20 cellular contexts compared by ENCODE assay signal in the genomic region with DNA sequence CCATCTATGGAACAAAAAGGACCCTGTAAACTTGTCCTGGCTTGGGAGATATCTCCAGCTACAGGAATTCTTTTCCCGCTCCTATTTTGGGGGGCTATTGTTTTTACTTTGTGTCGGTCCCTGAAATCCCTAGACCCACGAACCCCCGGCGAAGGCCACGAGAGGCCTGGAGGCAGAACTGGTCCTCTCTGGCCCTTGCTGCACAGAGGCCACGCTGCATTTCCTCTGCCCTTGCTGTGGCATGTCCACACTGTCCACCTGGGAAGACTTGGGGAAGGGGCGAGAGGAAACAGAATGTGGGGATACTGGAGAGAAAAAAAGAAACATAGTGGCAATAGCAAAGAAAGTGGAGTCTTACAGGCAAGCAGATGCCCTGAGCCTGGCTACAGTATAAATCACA. TPM values are rescaled to one million over a fixed set of nuclear protein-coding genes. Genes with fewer than 3 reads are reported as not detected.
DNase-seq lines count a peak whose midpoint lies in the region; ATAC-seq and TF ChIP-seq lines count a peak whose summit lies in the region.
"Had no signal": no experiment of that assay in that cellular context is flagged by ENCODE, and none has a peak within 500 bp of the region (broad histone marks: within the 10 kb centered on the region; RNA-seq: fewer than 3 reads in every experiment).

No MANE protein-coding gene starts in this region.

- peaks cover 67% of the 10 kb centered on the region for H3K27me3 Mint-ChIP-seq in activated naive CD8-positive, alpha-beta T cell treated with anti-CD3 and anti-CD28 coated beads, Interleukin-2, amount 10 ng/mL, durations not matched to agents 7 days and 5 days
- peaks cover 68% of the 10 kb centered on the region for H3K27me3 Mint-ChIP-seq in activated naive CD8-positive, alpha-beta T cell treated with anti-CD3 and anti-CD28 coated beads, Interleukin-2, amount 50 U/mL, for 24 hours
- H3K27me3 Mint-ChIP-seq in H9 (ENCODE audit: low read depth): peaks cover 78% of the 10 kb centered on the region
- peaks cover 67% of the 10 kb centered on the region for H3K27me3 Mint-ChIP-seq in activated CD4-positive, alpha-beta T cell treated with anti-CD3 and anti-CD28 coated beads, Interleukin-2, amount 10 ng/mL, durations not matched to agents 24 days and 14 days

- H4K5ac ChIP-seq in H9 (ENCODE audit: insufficient read length, low read depth, low read length): no peak overlapping the region

- no peaks in the 10 kb centered on the region for H3K36me3 Mint-ChIP-seq in activated naive CD8-positive, alpha-beta T cell treated with anti-CD3 and anti-CD28 coated beads, Interleukin-2, amount 10 ng/mL, durations not matched to agents 7 days and 5 days
- H3K36me3 Mint-ChIP-seq in activated naive CD8-positive, alpha-beta T cell treated with anti-CD3 and anti-CD28 coated beads, Interleukin-2, amount 50 U/mL, for 24 hours (ENCODE audit: low read depth): no peaks in the 10 kb centered on the region
- no peaks in the 10 kb centered on the region; a peak in 1 of 7 replicates for H3K36me3 Mint-ChIP-seq in H9 (ENCODE audit: insufficient read depth in 1 of 3, low read depth in 3 of 3)
- no peaks in the 10 kb centered on the region for H3K36me3 Mint-ChIP-seq in activated CD4-positive, alpha-beta T cell treated with anti-CD3 and anti-CD28 coated beads, Interleukin-2, amount 10 ng/mL, durations not matched to agents 24 days and 14 days (ENCODE audit: low read depth)
- H3K36me3 Mint-ChIP-seq: CD4-positive, CD25-positive, alpha-beta regulatory T cell had no signal

- no CpG with 5 or more reads among the region's 8 CpGs for WGBS in H9 (ENCODE audit: extremely low coverage, insufficient read length, low lambda C conversion rate)
- WGBS in spleen, 5 donors: 86 to 92% (median 90%) methylated on average over 8 of the region's 8 CpGs

- H3K27me3 ChIP-seq in H9 (ENCODE audit: insufficient read depth, low read length) (peaks cover 24% of the 10 kb centered on the region; the same call in 1 of the 2 replicates), spleen (replicated peaks in 1 of 7) (peaks cover 0 to 100% (median 35%) of the 10 kb centered on the region in 7 donors)

- no peak overlapping the region for H3K27ac ChIP-seq in H9 (ENCODE audit: insufficient read length, low read depth, low read length)
- no peak overlapping the region for H3K27ac ChIP-seq in spleen
- H3K27ac ChIP-seq: KMS-11 had no signal

- H4K91ac ChIP-seq in H9 (ENCODE audit: insufficient read length, low read depth, low read length): no peak overlapping the region

- H4K20me1 ChIP-seq in H9 (ENCODE audit: control insufficient read depth, insufficient read depth, insufficient read length): no peaks in the 10 kb centered on the region

- no peak overlapping the region for H3K4ac ChIP-seq in H9 (ENCODE audit: low read depth, low read length)

- H3K4me2 ChIP-seq in H9 (ENCODE audit: insufficient read depth, insufficient read length, low read length): no peak overlapping the region
- H3K4me2 ChIP-seq: KMS-11 had no signal

- TF ChIP-seq CTCF in H9 (conservative IDR thresholded peaks at IDR 0.05) (no peak), spleen (IDR thresholded peaks at IDR 0.05 in 8 of 11, conservative IDR thresholded peaks at IDR 0.05 in 3 of 11) (no peak)

- peaks cover 4% of the 10 kb centered on the region for H3K23me2 ChIP-seq in H9 (ENCODE audit: insufficient read length, low read depth, low read length, poor library complexity, severe bottlenecking)

- no peak overlapping the region for H3K4me3 Mint-ChIP-seq in activated naive CD8-positive, alpha-beta T cell treated with anti-CD3 and anti-CD28 coated beads, Interleukin-2, amount 10 ng/mL, durations not matched to agents 7 days and 5 days
- no peak overlapping the region for H3K4me3 Mint-ChIP-seq in activated naive CD8-positive, alpha-beta T cell treated with anti-CD3 and anti-CD28 coated beads, Interleukin-2, amount 50 U/mL, for 24 hours
- H3K4me3 Mint-ChIP-seq in H9: no peak overlapping the region
- no peak overlapping the region for H3K4me3 Mint-ChIP-seq in activated CD4-positive, alpha-beta T cell treated with anti-CD3 and anti-CD28 coated beads, Interleukin-2, amount 10 ng/mL, durations not matched to agents 24 days and 14 days
- H3K4me3 Mint-ChIP-seq: CD4-positive, CD25-positive, alpha-beta regulatory T cell had no signal

- H2BK5ac ChIP-seq in H9 (ENCODE audit: insufficient read length, low read length): no peak overlapping the region

- H3K23ac ChIP-seq in H9 (ENCODE audit: insufficient read length, low read depth, low read length): no peak overlapping the region

- H3K4me1 ChIP-seq in H9 (ENCODE audit: insufficient read depth, low read length) (peaks cover 7% of the 10 kb centered on the region; the same call in 1 of the 2 replicates), spleen (peaks cover 0 to 41% (median 21%) of the 10 kb centered on the region in 6 donors)

- H3K27ac Mint-ChIP-seq in activated naive CD8-positive, alpha-beta T cell treated with anti-CD3 and anti-CD28 coated beads, Interleukin-2, amount 10 ng/mL, durations not matched to agents 7 days and 5 days: no peak overlapping the region
- H3K27ac Mint-ChIP-seq in activated naive CD8-positive, alpha-beta T cell treated with anti-CD3 and anti-CD28 coated beads, Interleukin-2, amount 50 U/mL, for 24 hours: no peak overlapping the region
- H3K27ac Mint-ChIP-seq in H9: no peak overlapping the region
- no peak overlapping the region for H3K27ac Mint-ChIP-seq in activated CD4-positive, alpha-beta T cell treated with anti-CD3 and anti-CD28 coated beads, Interleukin-2, amount 10 ng/mL, durations not matched to agents 24 days and 14 days

- H3K9me3 Mint-ChIP-seq in activated naive CD8-positive, alpha-beta T cell treated with anti-CD3 and anti-CD28 coated beads, Interleukin-2, amount 10 ng/mL, durations not matched to agents 7 days and 5 days: no peaks in the 10 kb centered on the region
- H3K9me3 Mint-ChIP-seq in activated naive CD8-positive, alpha-beta T cell treated with anti-CD3 and anti-CD28 coated beads, Interleukin-2, amount 50 U/mL, for 24 hours: no peaks in the 10 kb centered on the region
- H3K9me3 Mint-ChIP-seq in H9: no peaks in the 10 kb centered on the region
- no peaks in the 10 kb centered on the region for H3K9me3 Mint-ChIP-seq in activated CD4-positive, alpha-beta T cell treated with anti-CD3 and anti-CD28 coated beads, Interleukin-2, amount 10 ng/mL, durations not matched to agents 24 days and 14 days
- H3K9me3 Mint-ChIP-seq: CD4-positive, CD25-positive, alpha-beta regulatory T cell had no signal

- no peak overlapping the region for H3K56ac ChIP-seq in H9 (ENCODE audit: insufficient read length, low read depth, low read length)

- H3K36me3 ChIP-seq in spleen: no peaks in the 10 kb centered on the region

- H2BK15ac ChIP-seq in H9 (ENCODE audit: low read depth, low read length): no peak overlapping the region

- H2BK12ac ChIP-seq in H9 (ENCODE audit: insufficient read length, low read depth, low read length): no peak overlapping the region

- no peak overlapping the region for H2BK120ac ChIP-seq in H9 (ENCODE audit: low read depth, low read length, poor library complexity, severe bottlenecking)

- no peak overlapping the region for H4K8ac ChIP-seq in H9 (replicated peaks; ENCODE audit: insufficient read length, low read depth, low read length)

- H3K9me3 ChIP-seq in H9 (ENCODE audit: control insufficient read depth, low read depth, low read length): no peaks in the 10 kb centered on the region
- H3K9me3 ChIP-seq in spleen: no peaks in the 10 kb centered on the region
- H3K9me3 ChIP-seq: Caco-2 had no signal

- intact Hi-C loops in spleen (cut with DNase I; ENCODE audit: low total_unique reads): no loop called here
- intact Hi-C loops in activated CD4-positive, alpha-beta T cell treated with anti-CD3 and anti-CD28 coated beads, Interleukin-2, amount 10 ng/mL, durations not matched to agents 24 days and 14 days (cut with micrococcal nuclease): loop anchor here (10.0 kb wide), 1 partner anchor 151 kb away; no protein-coding TSS in a partner anchor

- H3K18ac ChIP-seq in H9 (ENCODE audit: insufficient read length, low read depth, low read length): no peak overlapping the region

- H3K79me2 ChIP-seq in H9 (ENCODE audit: insufficient read depth, low read length): no peaks in the 10 kb centered on the region

- no peaks in the 10 kb centered on the region for H3K79me1 ChIP-seq in H9 (ENCODE audit: insufficient read depth, low read depth, low read length, poor library complexity, severe bottlenecking)

- no peak for ATAC-seq in activated naive CD8-positive, alpha-beta T cell treated with anti-CD3 and anti-CD28 coated beads, Interleukin-2, amount 10 ng/mL, durations not matched to agents 7 days and 5 days (ENCODE audit: low read depth)
- no peak for ATAC-seq in activated naive CD8-positive, alpha-beta T cell treated with anti-CD3 and anti-CD28 coated beads, Interleukin-2, amount 50 U/mL, for 24 hours

- H3K14ac ChIP-seq in H9 (ENCODE audit: insufficient read depth, low read length): no peak overlapping the region

- H3T11ph ChIP-seq in H9 (ENCODE audit: low read length): no peak overlapping the region

- DNase-seq in activated naive CD8-positive, alpha-beta T cell treated with anti-CD3 and anti-CD28 coated beads, Interleukin-2, amount 10 ng/mL, durations not matched to agents 7 days and 5 days: peak; percentile 13
- no peak for DNase-seq in activated naive CD8-positive, alpha-beta T cell treated with anti-CD3 and anti-CD28 coated beads, Interleukin-2, amount 50 U/mL, for 24 hours
- DNase-seq in H9: peak; percentile 21
- DNase-seq in islet precursor cell: peak; percentile 47
- DNase-seq in spleen: peak; percentile 46
- no peak for DNase-seq in retina
- DNase-seq in activated CD4-positive, alpha-beta T cell treated with anti-CD3 and anti-CD28 coated beads, Interleukin-2, amount 10 ng/mL, durations not matched to agents 24 days and 14 days: no peak
- DNase-seq in kidney glomerular epithelial cell (lab: John Stamatoyannopoulos, UW): no peak
- DNase-seq: 8988T; CD4-positive, CD25-positive, alpha-beta regulatory T cell; MV-4-11; NCI-H1417 treated with DMSO at 0.1 percent for 48 hours; NCI-H187 treated with DMSO at 0.1 percent for 48 hours; NCI-H2227 treated with DMSO at 0.1 percent for 48 hours; NCI-H510A treated with DMSO at 0.1 percent for 48 hours; NCI-H774; Right ventricle myocardium superior had no signal

- POLR2A ChIA-PET in activated naive CD8-positive, alpha-beta T cell treated with anti-CD3 and anti-CD28 coated beads, Interleukin-2, amount 10 ng/mL, durations not matched to agents 7 days and 5 days (lab: Charles Lee): no interaction called here

- peaks cover 3% of the 10 kb centered on the region for H3K4me1 Mint-ChIP-seq in activated naive CD8-positive, alpha-beta T cell treated with anti-CD3 and anti-CD28 coated beads, Interleukin-2, amount 10 ng/mL, durations not matched to agents 7 days and 5 days
- H3K4me1 Mint-ChIP-seq in activated naive CD8-positive, alpha-beta T cell treated with anti-CD3 and anti-CD28 coated beads, Interleukin-2, amount 50 U/mL, for 24 hours: peaks cover 6% of the 10 kb centered on the region
- peaks cover 37 to 41% of the 10 kb centered on the region in 2 experiments for H3K4me1 Mint-ChIP-seq in H9
- no peaks in the 10 kb centered on the region for H3K4me1 Mint-ChIP-seq in activated CD4-positive, alpha-beta T cell treated with anti-CD3 and anti-CD28 coated beads, Interleukin-2, amount 10 ng/mL, durations not matched to agents 24 days and 14 days

- no peak overlapping the region for H2AFZ ChIP-seq in H9 (ENCODE audit: low read length)

- no peak for TF ChIP-seq POLR2A in spleen (IDR thresholded peaks at IDR 0.05)

- no peak overlapping the region for H3K4me3 ChIP-seq in spleen

- no peak overlapping the region for H3K9ac ChIP-seq in H9 (ENCODE audit: extremely low read depth, insufficient read length, low read length)
- H3K9ac ChIP-seq: KMS-11 had no signal

- no peak overlapping the region for H2BK20ac ChIP-seq in H9 (ENCODE audit: low read depth, low read length, poor library complexity, severe bottlenecking)

- no peak overlapping the region for H2AK5ac ChIP-seq in H9 (ENCODE audit: insufficient read length, low read length)

RNA-seq across cellular contexts. Expression of a gene that starts 2.3 kb away (rescaled TPM):
- not detected for total RNA-seq in activated naive CD8-positive, alpha-beta T cell treated with anti-CD3 and anti-CD28 coated beads, Interleukin-2, amount 10 ng/mL, durations not matched to agents 7 days and 5 days
- total RNA-seq in H9 (2021) (10.9 TPM in 2 replicates), spleen (1 to 10 TPM in 1 of 7 donors, under 1 TPM in 6; 0.51 to 1.2 (median 0.79) TPM)
- under 1 TPM; 0.22 to 0.48 (median 0.42) TPM for polyA plus RNA-seq in spleen
- total RNA-seq in activated CD4-positive, alpha-beta T cell treated with anti-CD3 and anti-CD28 coated beads, Interleukin-2, amount 10 ng/mL, durations not matched to agents 24 days and 14 days: not detected in 2 replicates
- total RNA-seq: CD4-positive, CD25-positive, alpha-beta regulatory T cell; OCI-LY7 had no signal
- polyA plus RNA-seq: CD4-positive, CD25-positive, alpha-beta regulatory T cell had no signal

Comparison
In these comparisons a context has a peak if more than half of its experiments do, and no peak if none do; other contexts are left out.
1. DNase-seq: peak in activated naive CD8-positive, alpha-beta T cell treated with anti-CD3 and anti-CD28 coated beads, Interleukin-2, amount 10 ng/mL, durations not matched to agents 7 days and 5 days (single experiment), H9 (single experiment), islet precursor cell (single experiment) and spleen (single experiment); none in activated naive CD8-positive, alpha-beta T cell treated with anti-CD3 and anti-CD28 coated beads, Interleukin-2, amount 50 U/mL, for 24 hours (single experiment), retina (single experiment), activated CD4-positive, alpha-beta T cell treated with anti-CD3 and anti-CD28 coated beads, Interleukin-2, amount 10 ng/mL, durations not matched to agents 24 days and 14 days (single experiment) and kidney glomerular epithelial cell (single experiment).